ENCODE assay signal across 8 cellular contexts in the genomic region with DNA sequence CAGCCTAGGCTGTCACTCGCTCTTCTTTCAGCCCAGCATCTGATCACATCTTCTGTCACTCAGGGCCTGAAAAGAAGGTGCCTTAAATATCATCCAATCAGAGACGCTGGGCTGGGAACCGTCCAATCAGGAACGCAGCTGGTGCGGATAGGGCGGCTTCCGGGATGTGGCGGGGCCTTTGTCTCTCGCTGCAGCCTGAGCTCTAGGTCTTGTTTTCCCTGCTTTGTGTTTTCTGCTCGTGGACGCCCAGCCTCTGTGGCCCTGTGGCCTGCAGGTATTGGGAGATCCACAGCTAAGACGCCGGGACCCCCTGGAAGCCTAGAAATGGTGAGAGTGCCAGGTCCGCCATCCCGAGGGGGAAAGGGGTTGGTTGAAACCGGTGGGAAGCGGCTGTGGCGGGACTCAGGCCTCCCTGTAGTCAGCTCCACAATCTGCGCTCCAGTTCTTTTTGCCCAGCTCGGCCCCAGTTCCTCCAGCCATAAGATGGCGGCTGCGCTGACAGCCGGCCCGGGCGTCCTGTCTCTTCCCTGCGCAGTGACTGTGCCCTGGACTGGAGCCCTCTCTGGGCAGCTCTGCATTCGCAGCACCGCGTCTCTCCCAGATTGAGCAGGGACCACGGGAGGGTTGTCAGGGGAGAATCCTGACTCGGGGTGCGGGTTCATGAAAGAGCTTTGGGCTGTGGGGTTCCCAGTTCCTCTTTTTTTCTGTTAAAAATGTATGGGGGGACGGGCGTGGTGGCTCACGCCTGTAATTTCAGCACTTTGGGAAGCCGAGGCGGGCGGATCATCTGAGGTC. TPM values are rescaled to one million over a fixed set of nuclear protein-coding genes. Genes with fewer than 3 reads are reported as not detected.
DNase-seq lines count a peak whose midpoint lies in the region; ATAC-seq and TF ChIP-seq lines count a peak whose summit lies in the region.

TSS of gene ZNF85 (plus strand) at position 175 of the 795 bp plus-strand sequence. CDS start at position 325, 150 bp downstream.

- H3K4me3 ChIP-seq in suprapubic skin = peak within 1 kb of the TSS; percentile 80

- no peak for TF ChIP-seq CTCF in suprapubic skin (IDR thresholded peaks at IDR 0.05)

- no peak for TF ChIP-seq EP300 in suprapubic skin (IDR thresholded peaks at IDR 0.05)

- peak; percentile 98 for ATAC-seq in GM21576 (IDR thresholded peaks at IDR 0.05; ENCODE audit: unreplicated experiment)

- H3K27me3 ChIP-seq in suprapubic skin = no peaks in the 10 kb centered on the region

- peaks cover 14% of the 10 kb centered on the region for H3K4me1 ChIP-seq in suprapubic skin

- H3K27ac ChIP-seq in KOPT-K1 (ENCODE audit: low read depth, low read length, poor library complexity, severe bottlenecking) = peak within 1 kb of the TSS; percentile 90
- peak within 1 kb of the TSS; percentile 94 for H3K27ac ChIP-seq in suprapubic skin

- no peak for TF ChIP-seq POLR2A in suprapubic skin (IDR thresholded peaks at IDR 0.05)

- DNase-seq in DMS53 (lab: John Stamatoyannopoulos, UW) (peak; percentile 95), SK-N-DZ (ENCODE audit: low spot score) (peak; percentile 96), globus pallidus (ENCODE audit: low spot score) (peak; percentile 92), nucleus accumbens (lab: John Stamatoyannopoulos, UW) (peak; percentile 54 to 96 (median 86)), suprapubic skin (ENCODE audit: low spot score in 2 of 2) (peak; percentile 94)
- DNase-seq in activated naive CD4-positive, alpha-beta T cell treated with anti-CD3 and anti-CD28 coated beads, Interleukin-2, amount 50 U/mL, for 16 hours = peak; percentile 89

- under 1% methylated on average over 31 of the region's 38 CpGs for WGBS in suprapubic skin

- H3K9me3 ChIP-seq in KOPT-K1 (ENCODE audit: insufficient read depth, low read length, poor library complexity, severe bottlenecking) (peaks cover 38% of the 10 kb centered on the region), suprapubic skin (no peaks in the 10 kb centered on the region)

- H3K36me3 ChIP-seq in KOPT-K1 (ENCODE audit: insufficient read depth, low read length) (peaks cover 34% of the 10 kb centered on the region), suprapubic skin (no peaks in the 10 kb centered on the region)

RNA-seq across cellular contexts. Expression of gene ZNF85, which starts in this region (rescaled TPM):
- polyA plus RNA-seq in SK-N-DZ (2014; cell fraction: cytosol; rRNA removed) = 7.7 and 10.5 TPM in 2 replicates
- polyA plus RNA-seq in SK-N-DZ (2014; cell fraction: nucleus; rRNA removed) = 6.9 and 9.7 TPM in 2 replicates
- total RNA-seq in suprapubic skin = 1 to 10 TPM; 3.0 to 7.6 (median 5.2) TPM

Comparison
In these comparisons a context has a peak if more than half of its experiments do, and no peak if none do; other contexts are left out.
1. Peak in every context shown above with its lines: DNase-seq, ATAC-seq, H3K4me3 ChIP-seq and H3K27ac ChIP-seq.